Comparison of ENCODE assay signal across 31 cellular contexts in the genomic region with DNA sequence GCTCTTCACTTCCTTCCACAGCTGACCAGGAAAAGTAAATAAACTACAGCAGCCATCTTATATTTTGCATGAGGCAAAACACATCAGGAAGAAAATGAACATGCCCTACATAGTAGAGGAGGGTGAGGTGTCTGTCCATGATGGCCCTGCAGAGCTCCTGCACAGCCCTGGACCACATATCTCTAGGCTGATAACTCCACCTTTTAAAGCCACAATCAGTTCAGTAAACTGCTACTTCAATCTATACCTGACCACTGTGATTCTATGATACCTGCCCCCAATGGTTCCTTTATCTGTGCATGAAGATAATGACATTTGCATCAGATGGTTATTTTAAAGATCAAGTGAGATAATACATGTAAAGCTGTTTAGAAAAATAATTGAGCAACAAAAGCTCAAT.
"Had no signal": no experiment of that assay in that cellular context is flagged by ENCODE, and none has a peak within 500 bp of the region (broad histone marks: within the 10 kb centered on the region; RNA-seq: fewer than 3 reads in every experiment).

No MANE protein-coding gene starts in this region.

- H3K4me3 Mint-ChIP-seq: activated CD4-positive, alpha-beta memory T cell treated with anti-CD3 and anti-CD28 coated beads, Interleukin-2, amount 10 ng/mL, durations not matched to agents 7 days and 5 days; activated CD4-positive, alpha-beta T cell treated with anti-CD3 and anti-CD28 coated beads, Interleukin-2, amount 10 ng/mL, durations not matched to agents 7 days and 5 days; activated naive CD8-positive, alpha-beta T cell; activated T-cell treated with anti-CD3 and anti-CD28 coated beads, Interleukin-2, amount 50 U/mL, for 24 hours; activated T-cell treated with anti-CD3 and anti-CD28 coated beads, Interleukin-2, amount 50 U/mL, for 72 hours; central memory CD8-positive, alpha-beta T cell; dendritic cell treated with granulocyte-macrophage colony-stimulating factor and Interleukin-4, amounts not matched to agents 40 ng/mL and 50 ng/mL, for 4 days; T-helper 17 cell; T-helper 2 cell treated with Interferon-gamma antibody and Interleukin-4, amounts not matched to agents 5 μg/mL and 100 μg/mL, for 36 hours had no signal

- H3K9me3 ChIP-seq: esophagus muscularis mucosa, gastrocnemius medialis, heart left ventricle had no signal

- H3K27ac Mint-ChIP-seq: activated CD4-positive, alpha-beta memory T cell treated with anti-CD3 and anti-CD28 coated beads, Interleukin-2, amount 10 ng/mL, durations not matched to agents 7 days and 5 days; activated CD4-positive, alpha-beta T cell treated with anti-CD3 and anti-CD28 coated beads, Interleukin-2, amount 10 ng/mL, durations not matched to agents 7 days and 5 days; activated naive CD8-positive, alpha-beta T cell; activated T-cell treated with anti-CD3 and anti-CD28 coated beads, Interleukin-2, amount 50 U/mL, for 24 hours; activated T-cell treated with anti-CD3 and anti-CD28 coated beads, Interleukin-2, amount 50 U/mL, for 72 hours; dendritic cell treated with granulocyte-macrophage colony-stimulating factor and Interleukin-4, amounts not matched to agents 40 ng/mL and 50 ng/mL, for 4 days; T-helper 17 cell; T-helper 2 cell treated with Interferon-gamma antibody and Interleukin-4, amounts not matched to agents 5 μg/mL and 100 μg/mL, for 36 hours had no signal

- H3K27ac ChIP-seq: brain microvascular endothelial cell, coronary artery, dorsolateral prefrontal cortex, esophagus muscularis mucosa, foreskin keratinocyte, gastrocnemius medialis, heart left ventricle had no signal

- H3K27me3 Mint-ChIP-seq: activated CD4-positive, alpha-beta memory T cell treated with anti-CD3 and anti-CD28 coated beads, Interleukin-2, amount 10 ng/mL, durations not matched to agents 7 days and 5 days; activated CD4-positive, alpha-beta T cell treated with anti-CD3 and anti-CD28 coated beads, Interleukin-2, amount 10 ng/mL, durations not matched to agents 7 days and 5 days; activated naive CD8-positive, alpha-beta T cell; activated T-cell treated with anti-CD3 and anti-CD28 coated beads, Interleukin-2, amount 50 U/mL, for 24 hours; central memory CD8-positive, alpha-beta T cell; dendritic cell treated with granulocyte-macrophage colony-stimulating factor and Interleukin-4, amounts not matched to agents 40 ng/mL and 50 ng/mL, for 4 days; T-helper 17 cell had no signal

- H3K27me3 ChIP-seq: brain microvascular endothelial cell, dorsolateral prefrontal cortex, esophagus muscularis mucosa, foreskin keratinocyte, gastrocnemius medialis, heart left ventricle had no signal

- H3K9me3 Mint-ChIP-seq: activated CD4-positive, alpha-beta T cell treated with anti-CD3 and anti-CD28 coated beads, Interleukin-2, amount 10 ng/mL, durations not matched to agents 7 days and 5 days; activated T-cell treated with anti-CD3 and anti-CD28 coated beads, Interleukin-2, amount 50 U/mL, for 24 hours; activated T-cell treated with anti-CD3 and anti-CD28 coated beads, Interleukin-2, amount 50 U/mL, for 72 hours; central memory CD8-positive, alpha-beta T cell; dendritic cell treated with granulocyte-macrophage colony-stimulating factor and Interleukin-4, amounts not matched to agents 40 ng/mL and 50 ng/mL, for 4 days had no signal

- ATAC-seq: activated T-cell treated with anti-CD3 and anti-CD28 coated beads, Interleukin-2, amount 50 U/mL, for 72 hours; foreskin keratinocyte; gastrocnemius medialis; T-helper 17 cell had no signal

- DNase-seq: activated CD4-positive, alpha-beta memory T cell treated with anti-CD3 and anti-CD28 coated beads, Interleukin-2, amount 10 ng/mL, durations not matched to agents 7 days and 5 days; activated CD4-positive, alpha-beta T cell treated with anti-CD3 and anti-CD28 coated beads for 1 hour; activated CD4-positive, alpha-beta T cell treated with anti-CD3 and anti-CD28 coated beads for 4 hours; activated CD4-positive, alpha-beta T cell treated with anti-CD3 and anti-CD28 coated beads, Interleukin-2, amount 10 ng/mL, durations not matched to agents 7 days and 5 days; activated CD4-positive, alpha-beta T cell treated with anti-CD3 and anti-CD28 coated beads, Interleukin-2, amount 50 U/mL, for 4 hours; activated CD8-positive, alpha-beta memory T cell treated with anti-CD3 and anti-CD28 coated beads, Interleukin-2, amount 50 U/mL, for 48 hours; activated gamma-delta T cell; activated naive CD4-positive, alpha-beta T cell treated with anti-CD3 and anti-CD28 coated beads, Interleukin-2, amount 50 U/mL, for 16 hours; activated naive CD4-positive, alpha-beta T cell treated with Interleukin-2 at 50 U/mL for 16 hours; activated T-cell treated with anti-CD3 and anti-CD28 coated beads for 4 hours; activated T-cell treated with anti-CD3 and anti-CD28 coated beads, Interleukin-2, amount 50 U/mL, for 24 hours; activated T-cell treated with anti-CD3 and anti-CD28 coated beads, Interleukin-2, amount 50 U/mL, for 72 hours; amniotic stem cell; anterior cingulate cortex; brain microvascular endothelial cell; dorsolateral prefrontal cortex; effector memory CD4-positive, alpha-beta T cell; erythroblast; foreskin keratinocyte; gastrocnemius medialis; glutamatergic neuron; heart left ventricle; T-helper 1 cell; T-helper 17 cell; T1000 had no signal

- H3K4me3 ChIP-seq: coronary artery, dorsolateral prefrontal cortex, esophagus muscularis mucosa, gastrocnemius medialis, heart left ventricle had no signal

- H3K4me1 ChIP-seq: esophagus muscularis mucosa, foreskin keratinocyte had no signal
